1 cellular context compared by ENCODE assay signal in the genomic region with DNA sequence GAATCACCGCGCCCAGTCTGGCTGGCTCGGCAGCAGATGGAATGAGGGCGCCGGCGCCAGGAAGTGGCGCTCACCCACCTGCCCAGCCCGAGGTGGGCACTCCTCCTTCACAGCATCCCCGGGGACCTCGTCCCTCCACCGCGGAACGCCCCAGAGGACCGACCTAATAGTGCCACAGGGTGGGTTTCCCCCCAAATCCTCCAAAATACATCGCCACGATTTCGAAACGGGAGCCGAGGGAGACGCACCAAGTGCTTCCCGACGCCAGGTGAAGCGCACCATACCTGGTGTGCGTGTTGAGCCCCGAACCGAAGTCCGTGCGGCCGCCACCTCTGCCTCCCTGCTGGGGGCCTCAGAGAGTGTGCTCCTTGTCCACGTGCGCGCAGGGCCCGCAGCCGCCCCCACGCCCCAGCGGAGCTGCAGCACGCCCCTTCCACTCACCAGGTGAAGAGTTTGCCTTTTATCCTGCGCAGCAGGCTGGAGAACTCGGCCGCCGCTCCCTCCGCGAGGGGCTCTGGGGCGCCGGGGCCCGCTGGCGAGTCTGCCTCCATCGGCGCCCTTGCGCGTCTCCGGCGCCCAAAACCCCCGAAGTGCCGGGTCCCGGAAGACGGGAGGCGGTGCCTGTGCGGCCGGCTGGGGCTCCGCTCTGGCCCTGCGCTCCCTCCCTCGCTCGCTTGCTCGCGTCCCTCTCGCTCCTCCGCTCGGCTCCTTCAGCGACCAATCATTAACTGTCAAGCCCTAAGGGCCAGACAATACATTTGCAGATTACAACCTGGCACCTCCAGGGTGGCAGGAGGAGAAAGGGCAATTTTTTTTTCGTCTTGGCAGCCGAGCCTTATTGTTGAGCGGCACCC.
TF ChIP-seq lines count a peak whose summit lies in the region.

A gene with protein sequence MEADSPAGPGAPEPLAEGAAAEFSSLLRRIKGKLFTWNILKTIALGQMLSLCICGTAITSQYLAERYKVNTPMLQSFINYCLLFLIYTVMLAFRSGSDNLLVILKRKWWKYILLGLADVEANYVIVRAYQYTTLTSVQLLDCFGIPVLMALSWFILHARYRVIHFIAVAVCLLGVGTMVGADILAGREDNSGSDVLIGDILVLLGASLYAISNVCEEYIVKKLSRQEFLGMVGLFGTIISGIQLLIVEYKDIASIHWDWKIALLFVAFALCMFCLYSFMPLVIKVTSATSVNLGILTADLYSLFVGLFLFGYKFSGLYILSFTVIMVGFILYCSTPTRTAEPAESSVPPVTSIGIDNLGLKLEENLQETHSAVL (minus strand): TSS at position 571 of the 854 bp plus-strand sequence. CDS start 20 bp downstream, at position 551.

TF ChIP-seq in GM12878, 131 proteins besides CTCF, POLR2A, EP300 and RAD21 (continued from another document and continues in another):
- TF ChIP-seq, protein P1, sequence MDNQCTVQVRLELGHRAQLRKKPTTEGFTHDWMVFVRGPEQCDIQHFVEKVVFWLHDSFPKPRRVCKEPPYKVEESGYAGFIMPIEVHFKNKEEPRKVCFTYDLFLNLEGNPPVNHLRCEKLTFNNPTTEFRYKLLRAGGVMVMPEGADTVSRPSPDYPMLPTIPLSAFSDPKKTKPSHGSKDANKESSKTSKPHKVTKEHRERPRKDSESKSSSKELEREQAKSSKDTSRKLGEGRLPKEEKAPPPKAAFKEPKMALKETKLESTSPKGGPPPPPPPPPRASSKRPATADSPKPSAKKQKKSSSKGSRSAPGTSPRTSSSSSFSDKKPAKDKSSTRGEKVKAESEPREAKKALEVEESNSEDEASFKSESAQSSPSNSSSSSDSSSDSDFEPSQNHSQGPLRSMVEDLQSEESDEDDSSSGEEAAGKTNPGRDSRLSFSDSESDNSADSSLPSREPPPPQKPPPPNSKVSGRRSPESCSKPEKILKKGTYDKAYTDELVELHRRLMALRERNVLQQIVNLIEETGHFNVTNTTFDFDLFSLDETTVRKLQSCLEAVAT (IDR thresholded peaks at IDR 0.05): no peak
- TF ChIP-seq, protein P2, sequence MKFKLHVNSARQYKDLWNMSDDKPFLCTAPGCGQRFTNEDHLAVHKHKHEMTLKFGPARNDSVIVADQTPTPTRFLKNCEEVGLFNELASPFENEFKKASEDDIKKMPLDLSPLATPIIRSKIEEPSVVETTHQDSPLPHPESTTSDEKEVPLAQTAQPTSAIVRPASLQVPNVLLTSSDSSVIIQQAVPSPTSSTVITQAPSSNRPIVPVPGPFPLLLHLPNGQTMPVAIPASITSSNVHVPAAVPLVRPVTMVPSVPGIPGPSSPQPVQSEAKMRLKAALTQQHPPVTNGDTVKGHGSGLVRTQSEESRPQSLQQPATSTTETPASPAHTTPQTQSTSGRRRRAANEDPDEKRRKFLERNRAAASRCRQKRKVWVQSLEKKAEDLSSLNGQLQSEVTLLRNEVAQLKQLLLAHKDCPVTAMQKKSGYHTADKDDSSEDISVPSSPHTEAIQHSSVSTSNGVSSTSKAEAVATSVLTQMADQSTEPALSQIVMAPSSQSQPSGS (IDR thresholded peaks at IDR 0.05; ENCODE audit: low read length): no peak
- TF ChIP-seq, protein P3, sequence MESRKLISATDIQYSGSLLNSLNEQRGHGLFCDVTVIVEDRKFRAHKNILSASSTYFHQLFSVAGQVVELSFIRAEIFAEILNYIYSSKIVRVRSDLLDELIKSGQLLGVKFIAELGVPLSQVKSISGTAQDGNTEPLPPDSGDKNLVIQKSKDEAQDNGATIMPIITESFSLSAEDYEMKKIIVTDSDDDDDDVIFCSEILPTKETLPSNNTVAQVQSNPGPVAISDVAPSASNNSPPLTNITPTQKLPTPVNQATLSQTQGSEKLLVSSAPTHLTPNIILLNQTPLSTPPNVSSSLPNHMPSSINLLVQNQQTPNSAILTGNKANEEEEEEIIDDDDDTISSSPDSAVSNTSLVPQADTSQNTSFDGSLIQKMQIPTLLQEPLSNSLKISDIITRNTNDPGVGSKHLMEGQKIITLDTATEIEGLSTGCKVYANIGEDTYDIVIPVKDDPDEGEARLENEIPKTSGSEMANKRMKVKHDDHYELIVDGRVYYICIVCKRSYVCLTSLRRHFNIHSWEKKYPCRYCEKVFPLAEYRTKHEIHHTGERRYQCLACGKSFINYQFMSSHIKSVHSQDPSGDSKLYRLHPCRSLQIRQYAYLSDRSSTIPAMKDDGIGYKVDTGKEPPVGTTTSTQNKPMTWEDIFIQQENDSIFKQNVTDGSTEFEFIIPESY (IDR thresholded peaks at IDR 0.05): no peak
- TF ChIP-seq, protein P4, sequence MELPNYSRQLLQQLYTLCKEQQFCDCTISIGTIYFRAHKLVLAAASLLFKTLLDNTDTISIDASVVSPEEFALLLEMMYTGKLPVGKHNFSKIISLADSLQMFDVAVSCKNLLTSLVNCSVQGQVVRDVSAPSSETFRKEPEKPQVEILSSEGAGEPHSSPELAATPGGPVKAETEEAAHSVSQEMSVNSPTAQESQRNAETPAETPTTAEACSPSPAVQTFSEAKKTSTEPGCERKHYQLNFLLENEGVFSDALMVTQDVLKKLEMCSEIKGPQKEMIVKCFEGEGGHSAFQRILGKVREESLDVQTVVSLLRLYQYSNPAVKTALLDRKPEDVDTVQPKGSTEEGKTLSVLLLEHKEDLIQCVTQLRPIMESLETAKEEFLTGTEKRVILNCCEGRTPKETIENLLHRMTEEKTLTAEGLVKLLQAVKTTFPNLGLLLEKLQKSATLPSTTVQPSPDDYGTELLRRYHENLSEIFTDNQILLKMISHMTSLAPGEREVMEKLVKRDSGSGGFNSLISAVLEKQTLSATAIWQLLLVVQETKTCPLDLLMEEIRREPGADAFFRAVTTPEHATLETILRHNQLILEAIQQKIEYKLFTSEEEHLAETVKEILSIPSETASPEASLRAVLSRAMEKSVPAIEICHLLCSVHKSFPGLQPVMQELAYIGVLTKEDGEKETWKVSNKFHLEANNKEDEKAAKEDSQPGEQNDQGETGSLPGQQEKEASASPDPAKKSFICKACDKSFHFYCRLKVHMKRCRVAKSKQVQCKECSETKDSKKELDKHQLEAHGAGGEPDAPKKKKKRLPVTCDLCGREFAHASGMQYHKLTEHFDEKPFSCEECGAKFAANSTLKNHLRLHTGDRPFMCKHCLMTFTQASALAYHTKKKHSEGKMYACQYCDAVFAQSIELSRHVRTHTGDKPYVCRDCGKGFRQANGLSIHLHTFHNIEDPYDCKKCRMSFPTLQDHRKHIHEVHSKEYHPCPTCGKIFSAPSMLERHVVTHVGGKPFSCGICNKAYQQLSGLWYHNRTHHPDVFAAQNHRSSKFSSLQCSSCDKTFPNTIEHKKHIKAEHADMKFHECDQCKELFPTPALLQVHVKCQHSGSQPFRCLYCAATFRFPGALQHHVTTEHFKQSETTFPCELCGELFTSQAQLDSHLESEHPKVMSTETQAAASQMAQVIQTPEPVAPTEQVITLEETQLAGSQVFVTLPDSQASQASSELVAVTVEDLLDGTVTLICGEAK (IDR thresholded peaks at IDR 0.05; ENCODE audit: borderline replicate concordance): no peak
- TF ChIP-seq WRNIP1 (IDR thresholded peaks at IDR 0.05; ENCODE audit: borderline replicate concordance, low read depth, low read length): no peak
- 0 out of 2 replicates have a peak, but pooled peaks have one; percentile 11 for TF ChIP-seq MEF2A (IDR thresholded peaks at IDR 0.05; ENCODE audit: insufficient read depth, low read depth, low read length)
- TF ChIP-seq FOS (IDR thresholded peaks at IDR 0.05; ENCODE audit: borderline replicate concordance, extremely low read depth, insufficient read length): no peak
- TF ChIP-seq TAF1 (IDR thresholded peaks at IDR 0.05; ENCODE audit: borderline replicate concordance, low read depth, low read length): peak; percentile 84
- peak; percentile 95 for TF ChIP-seq MXI1 (IDR thresholded peaks at IDR 0.05; ENCODE audit: low read depth, low read length)
- TF ChIP-seq NFIC (IDR thresholded peaks at IDR 0.05; ENCODE audit: low read depth, low read length): no peak
- no peak for TF ChIP-seq MYB (IDR thresholded peaks at IDR 0.05; ENCODE audit: borderline replicate concordance, low read depth, low read length)
- no peak for TF ChIP-seq CBFB (IDR thresholded peaks at IDR 0.05; ENCODE audit: low read depth)
- TF ChIP-seq, protein P5, sequence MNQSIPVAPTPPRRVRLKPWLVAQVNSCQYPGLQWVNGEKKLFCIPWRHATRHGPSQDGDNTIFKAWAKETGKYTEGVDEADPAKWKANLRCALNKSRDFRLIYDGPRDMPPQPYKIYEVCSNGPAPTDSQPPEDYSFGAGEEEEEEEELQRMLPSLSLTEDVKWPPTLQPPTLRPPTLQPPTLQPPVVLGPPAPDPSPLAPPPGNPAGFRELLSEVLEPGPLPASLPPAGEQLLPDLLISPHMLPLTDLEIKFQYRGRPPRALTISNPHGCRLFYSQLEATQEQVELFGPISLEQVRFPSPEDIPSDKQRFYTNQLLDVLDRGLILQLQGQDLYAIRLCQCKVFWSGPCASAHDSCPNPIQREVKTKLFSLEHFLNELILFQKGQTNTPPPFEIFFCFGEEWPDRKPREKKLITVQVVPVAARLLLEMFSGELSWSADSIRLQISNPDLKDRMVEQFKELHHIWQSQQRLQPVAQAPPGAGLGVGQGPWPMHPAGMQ (IDR thresholded peaks at IDR 0.05; ENCODE audit: borderline replicate concordance): no peak
- no peak for TF ChIP-seq SMAD5 (IDR thresholded peaks at IDR 0.05; ENCODE audit: low read depth)
- TF ChIP-seq, protein P6, sequence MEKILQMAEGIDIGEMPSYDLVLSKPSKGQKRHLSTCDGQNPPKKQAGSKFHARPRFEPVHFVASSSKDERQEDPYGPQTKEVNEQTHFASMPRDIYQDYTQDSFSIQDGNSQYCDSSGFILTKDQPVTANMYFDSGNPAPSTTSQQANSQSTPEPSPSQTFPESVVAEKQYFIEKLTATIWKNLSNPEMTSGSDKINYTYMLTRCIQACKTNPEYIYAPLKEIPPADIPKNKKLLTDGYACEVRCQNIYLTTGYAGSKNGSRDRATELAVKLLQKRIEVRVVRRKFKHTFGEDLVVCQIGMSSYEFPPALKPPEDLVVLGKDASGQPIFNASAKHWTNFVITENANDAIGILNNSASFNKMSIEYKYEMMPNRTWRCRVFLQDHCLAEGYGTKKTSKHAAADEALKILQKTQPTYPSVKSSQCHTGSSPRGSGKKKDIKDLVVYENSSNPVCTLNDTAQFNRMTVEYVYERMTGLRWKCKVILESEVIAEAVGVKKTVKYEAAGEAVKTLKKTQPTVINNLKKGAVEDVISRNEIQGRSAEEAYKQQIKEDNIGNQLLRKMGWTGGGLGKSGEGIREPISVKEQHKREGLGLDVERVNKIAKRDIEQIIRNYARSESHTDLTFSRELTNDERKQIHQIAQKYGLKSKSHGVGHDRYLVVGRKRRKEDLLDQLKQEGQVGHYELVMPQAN (conservative IDR thresholded peaks at IDR 0.05): peak; percentile 95
- no peak for TF ChIP-seq GABPA (IDR thresholded peaks at IDR 0.05; ENCODE audit: low read depth)
- no peak for TF ChIP-seq ZSCAN29 (IDR thresholded peaks at IDR 0.05)
- peak; percentile 54; the same call in 1 of the 2 replicates for TF ChIP-seq RB1 (IDR thresholded peaks at IDR 0.05; ENCODE audit: borderline replicate concordance)
- TF ChIP-seq BRCA1 (IDR thresholded peaks at IDR 0.05; ENCODE audit: low read depth, low read length): no peak
- peak; percentile 37; the same call in 1 of the 2 replicates for TF ChIP-seq PAX5 (IDR thresholded peaks at IDR 0.05; ENCODE audit: borderline replicate concordance, low read depth, low read length)
- no peak for TF ChIP-seq NR2C1 (IDR thresholded peaks at IDR 0.05)
- no peak for TF ChIP-seq ZZZ3 (IDR thresholded peaks at IDR 0.05; ENCODE audit: control insufficient read depth, insufficient read length, low read depth)
- TF ChIP-seq POLR2AphosphoS5 (IDR thresholded peaks at IDR 0.05; ENCODE audit: low read length): peak; percentile 84
- TF ChIP-seq CEBPB (IDR thresholded peaks at IDR 0.05; ENCODE audit: borderline replicate concordance in 1 of 2, low read depth in 2 of 2, low read length in 2 of 2): no peak
- no peak for TF ChIP-seq CBX3 (IDR thresholded peaks at IDR 0.05; ENCODE audit: borderline replicate concordance, low read depth)
- TF ChIP-seq, protein P7, sequence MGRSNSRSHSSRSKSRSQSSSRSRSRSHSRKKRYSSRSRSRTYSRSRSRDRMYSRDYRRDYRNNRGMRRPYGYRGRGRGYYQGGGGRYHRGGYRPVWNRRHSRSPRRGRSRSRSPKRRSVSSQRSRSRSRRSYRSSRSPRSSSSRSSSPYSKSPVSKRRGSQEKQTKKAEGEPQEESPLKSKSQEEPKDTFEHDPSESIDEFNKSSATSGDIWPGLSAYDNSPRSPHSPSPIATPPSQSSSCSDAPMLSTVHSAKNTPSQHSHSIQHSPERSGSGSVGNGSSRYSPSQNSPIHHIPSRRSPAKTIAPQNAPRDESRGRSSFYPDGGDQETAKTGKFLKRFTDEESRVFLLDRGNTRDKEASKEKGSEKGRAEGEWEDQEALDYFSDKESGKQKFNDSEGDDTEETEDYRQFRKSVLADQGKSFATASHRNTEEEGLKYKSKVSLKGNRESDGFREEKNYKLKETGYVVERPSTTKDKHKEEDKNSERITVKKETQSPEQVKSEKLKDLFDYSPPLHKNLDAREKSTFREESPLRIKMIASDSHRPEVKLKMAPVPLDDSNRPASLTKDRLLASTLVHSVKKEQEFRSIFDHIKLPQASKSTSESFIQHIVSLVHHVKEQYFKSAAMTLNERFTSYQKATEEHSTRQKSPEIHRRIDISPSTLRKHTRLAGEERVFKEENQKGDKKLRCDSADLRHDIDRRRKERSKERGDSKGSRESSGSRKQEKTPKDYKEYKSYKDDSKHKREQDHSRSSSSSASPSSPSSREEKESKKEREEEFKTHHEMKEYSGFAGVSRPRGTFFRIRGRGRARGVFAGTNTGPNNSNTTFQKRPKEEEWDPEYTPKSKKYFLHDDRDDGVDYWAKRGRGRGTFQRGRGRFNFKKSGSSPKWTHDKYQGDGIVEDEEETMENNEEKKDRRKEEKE (IDR thresholded peaks at IDR 0.05): no peak
- peak in 1 of 2 experiments; percentile 79; a peak in 1 of 3 replicates for TF ChIP-seq EGR1 (IDR thresholded peaks at IDR 0.05; ENCODE audit: borderline replicate concordance in 1 of 2, low read depth in 2 of 2, low read length in 2 of 2)
- no peak for TF ChIP-seq NFXL1 (IDR thresholded peaks at IDR 0.05; ENCODE audit: borderline replicate concordance)
- TF ChIP-seq BHLHE40 (IDR thresholded peaks at IDR 0.05; ENCODE audit: borderline replicate concordance in 1 of 2, low read depth in 2 of 2, low read length in 1 of 2): peak; percentile 83 to 95
- no peak for TF ChIP-seq SIX5 (IDR thresholded peaks at IDR 0.05; ENCODE audit: low read depth, low read length, severe bottlenecking)
- TF ChIP-seq SREBF2 (IDR thresholded peaks at IDR 0.05; ENCODE audit: low read length): no peak
